13 cellular contexts compared by ENCODE assay signal in genomic region chr19:10797078-10797477, GRCh38. TPM values are rescaled to one million over a fixed set of nuclear protein-coding genes. Genes with fewer than 3 reads are reported as not detected.
DNase-seq lines count a peak whose midpoint lies in the region; ATAC-seq and TF ChIP-seq lines count a peak whose summit lies in the region.
"Had no signal": no experiment of that assay in that cellular context is flagged by ENCODE, and none has a peak within 500 bp of the region (broad histone marks: within the 10 kb centered on the region; RNA-seq: fewer than 3 reads in every experiment).

No MANE protein-coding gene starts in this region.

- H3K27me3 Mint-ChIP-seq in activated CD8-positive, alpha-beta T cell treated with anti-CD3 and anti-CD28 coated beads for 36 hours: no peaks in the 10 kb centered on the region
- no peaks in the 10 kb centered on the region for H3K27me3 Mint-ChIP-seq in activated naive CD8-positive, alpha-beta T cell treated with anti-CD3 and anti-CD28 coated beads for 36 hours
- peaks cover 0 to 1% (median 0%) of the 10 kb centered on the region in 3 donors for H3K27me3 Mint-ChIP-seq in CD14-positive monocyte (ENCODE audit: low read depth in 3 of 3)

- no peaks in the 10 kb centered on the region for H3K9me3 Mint-ChIP-seq in activated CD8-positive, alpha-beta T cell treated with anti-CD3 and anti-CD28 coated beads for 36 hours
- H3K9me3 Mint-ChIP-seq in activated naive CD8-positive, alpha-beta T cell treated with anti-CD3 and anti-CD28 coated beads for 36 hours: no peaks in the 10 kb centered on the region
- peaks cover 0 to 2% (median 0%) of the 10 kb centered on the region in 7 donors for H3K9me3 Mint-ChIP-seq in CD14-positive monocyte

- H3K27ac Mint-ChIP-seq in activated CD8-positive, alpha-beta T cell treated with anti-CD3 and anti-CD28 coated beads for 36 hours: peak overlapping the region; percentile 96
- peak overlapping the region; percentile 98 for H3K27ac Mint-ChIP-seq in activated naive CD8-positive, alpha-beta T cell treated with anti-CD3 and anti-CD28 coated beads for 36 hours
- peak overlapping the region in 2 of 7 donors; percentile 81 to 84 for H3K27ac Mint-ChIP-seq in CD14-positive monocyte

- no peaks in the 10 kb centered on the region for H3K4me1 ChIP-seq in BE2C
- H3K4me1 ChIP-seq: upper lobe of right lung had no signal

- intact Hi-C loops in activated CD8-positive, alpha-beta T cell treated with anti-CD3 and anti-CD28 coated beads for 36 hours (cut with micrococcal nuclease): no loop called here
- intact Hi-C loops in CD14-positive monocyte (cut with micrococcal nuclease): no loop called here

- CTCF ChIA-PET in activated CD8-positive, alpha-beta T cell treated with anti-CD3 and anti-CD28 coated beads for 36 hours (lab: Charles Lee): no interaction called here

- H3K4me1 Mint-ChIP-seq in activated CD8-positive, alpha-beta T cell treated with anti-CD3 and anti-CD28 coated beads for 36 hours (ENCODE audit: low read depth): peaks cover 32% of the 10 kb centered on the region
- peaks cover 19% of the 10 kb centered on the region for H3K4me1 Mint-ChIP-seq in activated naive CD8-positive, alpha-beta T cell treated with anti-CD3 and anti-CD28 coated beads for 36 hours
- no peaks in the 10 kb centered on the region for H3K4me1 Mint-ChIP-seq in CD14-positive monocyte

- H3K27me3 ChIP-seq in H7 (ENCODE audit: control insufficient read depth, insufficient read depth, low read length) (no peaks in the 10 kb centered on the region), BE2C (no peaks in the 10 kb centered on the region)
- H3K27me3 ChIP-seq: upper lobe of right lung had no signal

- H3K4me3 ChIP-seq in H7 (ENCODE audit: insufficient read depth, low read depth, low read length) (no peak overlapping the region), BE2C (ENCODE audit: low read depth, low read length) (no peak overlapping the region)
- H3K4me3 ChIP-seq: upper lobe of right lung had no signal

- DNase-seq in H7 (peak; percentile 32), CD14-positive monocyte (ENCODE audit: low spot score) (no peak), BE2C (no peak), ureter (ENCODE audit: low spot score) (no peak), omental fat pad (ENCODE audit: low spot score) (no peak)
- DNase-seq in activated CD8-positive, alpha-beta T cell treated with anti-CD3 and anti-CD28 coated beads for 36 hours: peak; percentile 67
- DNase-seq in activated naive CD8-positive, alpha-beta T cell treated with anti-CD3 and anti-CD28 coated beads for 36 hours: peak; percentile 34
- DNase-seq in stimulated activated CD4-positive, alpha-beta T cell treated with anti-CD3 and anti-CD28 coated beads, Interleukin-4, amount 100 ng/mL, for 24 hours: peak; percentile 26
- DNase-seq: foreskin melanocyte, NCI-H1092 treated with DMSO at 0.1 percent for 48 hours, NCI-H774, SIG-M5, upper lobe of right lung had no signal

- POLR2A ChIA-PET in activated CD8-positive, alpha-beta T cell treated with anti-CD3 and anti-CD28 coated beads for 36 hours (lab: Charles Lee): interaction anchor here (0.6 to 3.3 kb wide), 8 partner anchors 14 to 142 kb away, joined by 3 to 12 read pairs (median 3); partner anchors contain the start of gene TMED1

- TF ChIP-seq CTCF in activated CD8-positive, alpha-beta T cell treated with anti-CD3 and anti-CD28 coated beads for 36 hours (IDR thresholded peaks at IDR 0.05): no peak
- TF ChIP-seq CTCF in CD14-positive monocyte (IDR thresholded peaks at IDR 0.05) (no peak), BE2C (IDR thresholded peaks at IDR 0.05; ENCODE audit: low read depth, low read length) (no peak), omental fat pad (IDR thresholded peaks at IDR 0.05) (no peak)

- ATAC-seq in activated CD8-positive, alpha-beta T cell treated with anti-CD3 and anti-CD28 coated beads for 36 hours: peak; percentile 53
- no peak for ATAC-seq in omental fat pad (ENCODE audit: low FRiP score)

- no peaks in the 10 kb centered on the region for H3K9me3 ChIP-seq in BE2C
- H3K9me3 ChIP-seq: upper lobe of right lung had no signal

- peak overlapping the region; percentile 64 for H3K4me3 Mint-ChIP-seq in activated CD8-positive, alpha-beta T cell treated with anti-CD3 and anti-CD28 coated beads for 36 hours
- H3K4me3 Mint-ChIP-seq in activated naive CD8-positive, alpha-beta T cell treated with anti-CD3 and anti-CD28 coated beads for 36 hours: peak overlapping the region; percentile 69
- H3K4me3 Mint-ChIP-seq in CD14-positive monocyte: no peak overlapping the region

- H3K36me3 Mint-ChIP-seq in activated CD8-positive, alpha-beta T cell treated with anti-CD3 and anti-CD28 coated beads for 36 hours (ENCODE audit: low read depth): peaks cover 26% of the 10 kb centered on the region
- peaks cover 13% of the 10 kb centered on the region for H3K36me3 Mint-ChIP-seq in activated naive CD8-positive, alpha-beta T cell treated with anti-CD3 and anti-CD28 coated beads for 36 hours
- peaks cover 73 to 97% of the 10 kb centered on the region in 2 donors for H3K36me3 Mint-ChIP-seq in CD14-positive monocyte

- peaks cover 11% of the 10 kb centered on the region for H3K36me3 ChIP-seq in H7 (replicated peaks; ENCODE audit: control insufficient read depth, insufficient read depth, low read length)
- H3K36me3 ChIP-seq in BE2C: peaks cover 43% of the 10 kb centered on the region

RNA-seq across cellular contexts. Expression of gene TMED1, which starts 38.9 kb away (rescaled TPM):
- total RNA-seq in H7 (2014; rRNA removed; shearing (Covaris generic)): 49.5 and 50.3 TPM in 2 replicates
- total RNA-seq in activated CD8-positive, alpha-beta T cell treated with anti-CD3 and anti-CD28 coated beads for 36 hours: 10 to 100 TPM; 12.9 to 15.0 TPM
- total RNA-seq in activated naive CD8-positive, alpha-beta T cell treated with anti-CD3 and anti-CD28 coated beads for 36 hours: 10 to 100 TPM; 14.3 to 14.8 TPM
- polyA plus RNA-seq in CD14-positive monocyte: 10 to 100 TPM; 51.3 to 56.7 TPM
- 114 TPM for polyA plus RNA-seq in BE2C (2012; ENCODE audit: insufficient read depth, insufficient read length, low read depth)
- total RNA-seq in ureter (13.3 TPM), omental fat pad (10 to 100 TPM; 30.1 to 35.7 (median 32.4) TPM)

RNA-seq across cellular contexts. Expression of gene C19orf38, which starts 51.1 kb away (rescaled TPM):
- 0.59 and 5.0 TPM in 2 replicates for total RNA-seq in H7 (2014; rRNA removed; shearing (Covaris generic))
- 1 to 10 TPM; 1.2 to 1.3 TPM for total RNA-seq in activated CD8-positive, alpha-beta T cell treated with anti-CD3 and anti-CD28 coated beads for 36 hours
- 1 to 10 TPM; 1.8 to 2.0 TPM for total RNA-seq in activated naive CD8-positive, alpha-beta T cell treated with anti-CD3 and anti-CD28 coated beads for 36 hours
- 100 to 1,000 TPM; 134 to 149 TPM for polyA plus RNA-seq in CD14-positive monocyte
- polyA plus RNA-seq in BE2C (2012; ENCODE audit: insufficient read depth, insufficient read length, low read depth): not detected
- total RNA-seq in ureter: 0.99 TPM
- total RNA-seq in omental fat pad: 1 to 10 TPM; 1.0 to 7.9 (median 4.9) TPM

Comparison
In these comparisons a context has a peak if more than half of its experiments do, and no peak if none do; other contexts are left out.
1. DNase-seq: peak in H7 (single experiment), activated CD8-positive, alpha-beta T cell treated with anti-CD3 and anti-CD28 coated beads for 36 hours (single experiment), activated naive CD8-positive, alpha-beta T cell treated with anti-CD3 and anti-CD28 coated beads for 36 hours (single experiment) and stimulated activated CD4-positive, alpha-beta T cell treated with anti-CD3 and anti-CD28 coated beads, Interleukin-4, amount 100 ng/mL, for 24 hours (single experiment); none in CD14-positive monocyte (single experiment), BE2C (single experiment), ureter (single experiment) and omental fat pad (single experiment).
2. H3K4me3 Mint-ChIP-seq: peak in activated CD8-positive, alpha-beta T cell treated with anti-CD3 and anti-CD28 coated beads for 36 hours (single experiment) and activated naive CD8-positive, alpha-beta T cell treated with anti-CD3 and anti-CD28 coated beads for 36 hours (single experiment); none in CD14-positive monocyte (0 of 2).